In the genomic region with DNA sequence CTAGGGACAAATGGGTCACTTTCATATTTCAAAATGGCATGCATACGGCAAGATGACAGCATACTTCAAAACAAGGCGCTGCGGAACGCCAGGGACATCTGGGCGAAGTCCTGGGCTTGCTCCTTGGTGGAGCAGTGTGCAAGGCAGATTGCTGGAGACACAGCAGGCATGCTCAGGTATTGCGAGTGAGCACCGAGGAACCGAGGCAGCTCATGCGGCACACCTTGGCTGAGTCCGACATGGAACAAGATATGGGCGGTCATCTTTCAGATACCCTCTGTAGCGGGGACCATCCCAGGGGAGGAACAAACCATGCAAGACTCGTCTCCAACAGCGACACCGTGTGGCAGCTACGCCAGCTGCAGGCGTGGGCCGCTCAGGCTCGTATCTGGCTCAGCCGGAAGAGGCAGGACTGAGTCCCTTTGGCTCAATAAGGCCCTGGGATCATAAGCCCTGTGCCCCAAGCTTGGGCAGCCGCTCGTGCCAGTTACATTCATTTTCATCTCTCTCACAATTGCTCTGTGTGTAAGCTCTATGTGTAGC, we compare ENCODE assay signal across 11 cellular contexts.
DNase-seq lines count a peak whose midpoint lies in the region; TF ChIP-seq lines count a peak whose summit lies in the region.
"Had no signal": no experiment of that assay in that cellular context is flagged by ENCODE, and none has a peak within 500 bp of the region (broad histone marks: within the 10 kb centered on the region; RNA-seq: fewer than 3 reads in every experiment).

No MANE protein-coding gene starts in this region.

- TF ChIP-seq POLR2A in testis (IDR thresholded peaks at IDR 0.05): no peak

- intact Hi-C loops in testis (cut with DNase I; ENCODE audit: low total_unique reads): no loop called here

- WGBS in testis, 2 donors: 62 to 75% methylated on average over 7 to 22 of the region's 22 CpGs

- H2AFZ ChIP-seq in OCI-LY3 (ENCODE audit: low read depth, low read length): no peak overlapping the region

- TF ChIP-seq CTCF in OCI-LY3 (IDR thresholded peaks at IDR 0.05; ENCODE audit: low read depth, low read length): peak; percentile 35
- TF ChIP-seq CTCF in fibroblast of the aortic adventitia (IDR thresholded peaks at IDR 0.05; ENCODE audit: insufficient read depth, low read length): peak; percentile 37
- TF ChIP-seq CTCF in testis (IDR thresholded peaks at IDR 0.05): peak; percentile 12 to 58 (median 57)

- no peaks in the 10 kb centered on the region for H4K20me1 ChIP-seq in OCI-LY3 (ENCODE audit: insufficient read depth, low read length)

- H3K4me1 ChIP-seq in OCI-LY3 (ENCODE audit: low read length) (peaks cover 17% of the 10 kb centered on the region), testis (peaks cover 4% of the 10 kb centered on the region)

- no peak overlapping the region for H3K4me3 ChIP-seq in OCI-LY3 (ENCODE audit: low read length)
- H3K4me3 ChIP-seq in fibroblast of the aortic adventitia (ENCODE audit: low read depth, low read length): no peak overlapping the region
- peak overlapping the region in 1 of 2 donors; percentile 12 for H3K4me3 ChIP-seq in testis
- H3K4me3 ChIP-seq: coronary artery had no signal

- H3K36me3 ChIP-seq in OCI-LY3 (replicated peaks; ENCODE audit: low read depth, low read length) (no peaks in the 10 kb centered on the region), testis (ENCODE audit: low read depth, missing control alignments) (no peaks in the 10 kb centered on the region)

- H3K9me3 ChIP-seq in OCI-LY3 (ENCODE audit: insufficient read depth, low read length) (no peaks in the 10 kb centered on the region), testis (no peaks in the 10 kb centered on the region)

- no peak overlapping the region for H3K9ac ChIP-seq in OCI-LY3 (ENCODE audit: low read length)

- no peak overlapping the region for H3K4me2 ChIP-seq in OCI-LY3 (ENCODE audit: low read length)

- H3K79me2 ChIP-seq in OCI-LY3 (ENCODE audit: low read length): no peaks in the 10 kb centered on the region

- DNase-seq in stimulated activated CD4-positive, alpha-beta T cell treated with anti-CD3 and anti-CD28 coated beads, Interleukin-12 subunit alpha, Interleukin-12 subunit beta, amount 100 ng/mL, for 4 hours: peak; percentile 2
- no peak for DNase-seq in stimulated activated CD4-positive, alpha-beta T cell treated with anti-CD3 and anti-CD28 coated beads, Interleukin-4, amount 100 ng/mL, for 24 hours
- DNase-seq in fibroblast of the aortic adventitia (ENCODE audit: low read depth) (no peak), testis (peak; percentile 82), medulla oblongata (ENCODE audit: extremely low spot score) (no peak), NCI-H187 (lab: John Stamatoyannopoulos, UW) (no peak), NCI-H1105 treated with DMSO at 0.1 percent for 48 hours (lab: John Stamatoyannopoulos, UW) (no peak)
- DNase-seq: activated CD8-positive, alpha-beta memory T cell treated with anti-CD3 and anti-CD28 coated beads, Interleukin-2, amount 10 ng/mL, durations not matched to agents 7 days and 5 days; NCI-H2081 had no signal

- H3K27me3 ChIP-seq in OCI-LY3 (ENCODE audit: low read depth, low read length) (peaks cover 7% of the 10 kb centered on the region), testis (no peaks in the 10 kb centered on the region)

- H3K27ac ChIP-seq in OCI-LY3 (ENCODE audit: low read length) (no peak overlapping the region), testis (no peak overlapping the region)
- H3K27ac ChIP-seq: coronary artery had no signal

Comparison
In these comparisons a context has a peak if more than half of its experiments do, and no peak if none do; other contexts are left out.
1. DNase-seq: peak in stimulated activated CD4-positive, alpha-beta T cell treated with anti-CD3 and anti-CD28 coated beads, Interleukin-12 subunit alpha, Interleukin-12 subunit beta, amount 100 ng/mL, for 4 hours (single experiment) and testis (single experiment); none in stimulated activated CD4-positive, alpha-beta T cell treated with anti-CD3 and anti-CD28 coated beads, Interleukin-4, amount 100 ng/mL, for 24 hours (single experiment), fibroblast of the aortic adventitia (single experiment), medulla oblongata (single experiment), NCI-H187 (0 of 2) and NCI-H1105 treated with DMSO at 0.1 percent for 48 hours (single experiment).
2. Peak in every context shown above with its lines, with median percentiles within 50 percentile points of each other: CTCF ChIP-seq.